In genomic region chr12:10163084-10163483, GRCh38 we compare ENCODE assay signal across 32 cellular contexts. TPM values are rescaled to one million over a fixed set of nuclear protein-coding genes. Genes with fewer than 3 reads are reported as not detected.
"Had no signal": no experiment of that assay in that cellular context is flagged by ENCODE, and none has a peak within 500 bp of the region (broad histone marks: within the 10 kb centered on the region; RNA-seq: fewer than 3 reads in every experiment).

No MANE protein-coding gene starts in this region.

- H3K27me3 Mint-ChIP-seq: activated naive CD8-positive, alpha-beta T cell treated with anti-CD3 and anti-CD28 coated beads, Interleukin-2, amount 50 U/mL, for 24 hours had no signal

- ATAC-seq: activated naive CD4-positive, alpha-beta T cell treated with anti-CD3 and anti-CD28 coated beads, Interleukin-2, amount 50 U/mL, for 72 hours; activated naive CD8-positive, alpha-beta T cell treated with anti-CD3 and anti-CD28 coated beads, Interleukin-2, amount 50 U/mL, for 24 hours; activated T-cell treated with anti-CD3 and anti-CD28 coated beads, Interleukin-2, amount 50 U/mL, for 4 hours; body of pancreas; K562; SK-N-SH treated with all-trans-retinoic acid at 6 μM for 48 hours; T-cell had no signal

- H3K27ac ChIP-seq: ascending aorta, body of pancreas, SJSA1 had no signal

- H3K36me3 Mint-ChIP-seq: activated CD4-positive, alpha-beta memory T cell treated with anti-CD3 and anti-CD28 coated beads for 36 hours; activated naive CD4-positive, alpha-beta T cell treated with anti-CD3 and anti-CD28 coated beads, Interleukin-2, amount 50 U/mL, for 72 hours; T-cell had no signal

- H3K4me1 Mint-ChIP-seq: activated CD4-positive, alpha-beta T cell treated with anti-CD3 and anti-CD28 coated beads, Interleukin-2, amount 10 ng/mL, durations not matched to agents 7 days and 5 days; activated naive CD8-positive, alpha-beta T cell treated with anti-CD3 and anti-CD28 coated beads, Interleukin-2, amount 50 U/mL, for 24 hours; T-cell had no signal

- H3K27me3 ChIP-seq: ascending aorta, SJSA1 had no signal

- H3K4me3 ChIP-seq: ascending aorta, body of pancreas, K562, SJSA1 had no signal

- H3K9me3 ChIP-seq: ascending aorta, body of pancreas, SJSA1 had no signal

- H3K9me3 Mint-ChIP-seq: activated CD4-positive, alpha-beta memory T cell treated with anti-CD3 and anti-CD28 coated beads for 36 hours; activated CD4-positive, alpha-beta T cell treated with anti-CD3 and anti-CD28 coated beads, Interleukin-2, amount 10 ng/mL, durations not matched to agents 7 days and 5 days; activated naive CD4-positive, alpha-beta T cell treated with anti-CD3 and anti-CD28 coated beads, Interleukin-2, amount 50 U/mL, for 72 hours; activated naive CD8-positive, alpha-beta T cell treated with anti-CD3 and anti-CD28 coated beads, Interleukin-2, amount 50 U/mL, for 24 hours; activated T-cell treated with anti-CD3 and anti-CD28 coated beads, Interleukin-2, amount 50 U/mL, for 4 hours; T-cell had no signal

- H3K36me3 ChIP-seq: ascending aorta had no signal

- H3K4me1 ChIP-seq: ascending aorta, body of pancreas had no signal

- DNase-seq: activated CD4-positive, alpha-beta memory T cell treated with anti-CD3 and anti-CD28 coated beads for 36 hours; activated CD4-positive, alpha-beta T cell treated with anti-CD3 and anti-CD28 coated beads, Interleukin-2, amount 10 ng/mL, durations not matched to agents 7 days and 5 days; activated CD4-positive, CD25-positive, alpha-beta regulatory T cell; activated CD8-positive, alpha-beta memory T cell treated with anti-CD3 and anti-CD28 coated beads for 24 hours; activated effector memory CD4-positive, alpha-beta T cell treated with anti-CD3 and anti-CD28 coated beads, Interleukin-2, amount 50 U/mL, for 16 hours; activated naive CD4-positive, alpha-beta T cell treated with Interleukin-2 at 50 U/mL for 16 hours; activated naive CD8-positive, alpha-beta T cell treated with anti-CD3 and anti-CD28 coated beads, Interleukin-2, amount 50 U/mL, for 24 hours; activated T-cell treated with anti-CD3 and anti-CD28 coated beads, Interleukin-2, amount 50 U/mL, for 4 hours; amniotic stem cell; body of pancreas; central memory CD4-positive, alpha-beta T cell; Karpas-422; MM.1S; NCI-H1092 treated with DMSO at 0.1 percent for 48 hours; NCI-H1417 treated with DMSO at 0.1 percent for 48 hours; NCI-H1694 treated with DMSO at 0.1 percent for 48 hours; NCI-H2029 treated with DMSO at 0.1 percent for 48 hours; NCI-H345; NCI-H510A; NCI-H526 treated with DMSO at 0.1 percent for 48 hours; NCI-H82; SHP77; T-cell; T-helper 2 cell; T1000 had no signal

- H3K27ac Mint-ChIP-seq: activated CD4-positive, alpha-beta memory T cell treated with anti-CD3 and anti-CD28 coated beads for 36 hours; activated CD4-positive, alpha-beta T cell treated with anti-CD3 and anti-CD28 coated beads, Interleukin-2, amount 10 ng/mL, durations not matched to agents 7 days and 5 days; activated naive CD4-positive, alpha-beta T cell treated with anti-CD3 and anti-CD28 coated beads, Interleukin-2, amount 50 U/mL, for 72 hours; activated naive CD8-positive, alpha-beta T cell treated with anti-CD3 and anti-CD28 coated beads, Interleukin-2, amount 50 U/mL, for 24 hours; T-cell had no signal

- H3K4me3 Mint-ChIP-seq: activated CD4-positive, alpha-beta memory T cell treated with anti-CD3 and anti-CD28 coated beads for 36 hours; activated CD4-positive, alpha-beta T cell treated with anti-CD3 and anti-CD28 coated beads, Interleukin-2, amount 10 ng/mL, durations not matched to agents 7 days and 5 days; activated naive CD8-positive, alpha-beta T cell treated with anti-CD3 and anti-CD28 coated beads, Interleukin-2, amount 50 U/mL, for 24 hours; activated T-cell treated with anti-CD3 and anti-CD28 coated beads, Interleukin-2, amount 50 U/mL, for 4 hours; T-cell had no signal

RNA-seq across cellular contexts. Expression of gene OLR1, which starts 8.8 kb away (rescaled TPM):
- total RNA-seq: activated CD4-positive, alpha-beta memory T cell treated with anti-CD3 and anti-CD28 coated beads for 36 hours; activated CD4-positive, alpha-beta T cell treated with anti-CD3 and anti-CD28 coated beads, Interleukin-2, amount 10 ng/mL, durations not matched to agents 7 days and 5 days; activated naive CD4-positive, alpha-beta T cell treated with anti-CD3 and anti-CD28 coated beads, Interleukin-2, amount 50 U/mL, for 72 hours; activated T-cell treated with anti-CD3 and anti-CD28 coated beads, Interleukin-2, amount 50 U/mL, for 4 hours; bronchial epithelial cell; chondrocyte; K562 had no signal
- polyA plus RNA-seq: K562 had no signal

RNA-seq across cellular contexts. Expression of gene TMEM52B, which starts 15.7 kb away (rescaled TPM):
- total RNA-seq: activated CD4-positive, alpha-beta memory T cell treated with anti-CD3 and anti-CD28 coated beads for 36 hours; activated CD4-positive, alpha-beta T cell treated with anti-CD3 and anti-CD28 coated beads, Interleukin-2, amount 10 ng/mL, durations not matched to agents 7 days and 5 days; activated naive CD4-positive, alpha-beta T cell treated with anti-CD3 and anti-CD28 coated beads, Interleukin-2, amount 50 U/mL, for 72 hours; activated T-cell treated with anti-CD3 and anti-CD28 coated beads, Interleukin-2, amount 50 U/mL, for 4 hours; ascending aorta; bronchial epithelial cell; chondrocyte; K562; T-cell had no signal
- polyA plus RNA-seq: K562 had no signal

RNA-seq across cellular contexts. Expression of gene CLEC7A, which starts 33.1 kb away (rescaled TPM):
- total RNA-seq: activated CD4-positive, alpha-beta memory T cell treated with anti-CD3 and anti-CD28 coated beads for 36 hours; activated CD4-positive, alpha-beta T cell treated with anti-CD3 and anti-CD28 coated beads, Interleukin-2, amount 10 ng/mL, durations not matched to agents 7 days and 5 days; bronchial epithelial cell; chondrocyte; SJSA1 had no signal
- polyA plus RNA-seq: K562 had no signal
